Comparison of ENCODE assay signal across 9 cellular contexts in the genomic region with DNA sequence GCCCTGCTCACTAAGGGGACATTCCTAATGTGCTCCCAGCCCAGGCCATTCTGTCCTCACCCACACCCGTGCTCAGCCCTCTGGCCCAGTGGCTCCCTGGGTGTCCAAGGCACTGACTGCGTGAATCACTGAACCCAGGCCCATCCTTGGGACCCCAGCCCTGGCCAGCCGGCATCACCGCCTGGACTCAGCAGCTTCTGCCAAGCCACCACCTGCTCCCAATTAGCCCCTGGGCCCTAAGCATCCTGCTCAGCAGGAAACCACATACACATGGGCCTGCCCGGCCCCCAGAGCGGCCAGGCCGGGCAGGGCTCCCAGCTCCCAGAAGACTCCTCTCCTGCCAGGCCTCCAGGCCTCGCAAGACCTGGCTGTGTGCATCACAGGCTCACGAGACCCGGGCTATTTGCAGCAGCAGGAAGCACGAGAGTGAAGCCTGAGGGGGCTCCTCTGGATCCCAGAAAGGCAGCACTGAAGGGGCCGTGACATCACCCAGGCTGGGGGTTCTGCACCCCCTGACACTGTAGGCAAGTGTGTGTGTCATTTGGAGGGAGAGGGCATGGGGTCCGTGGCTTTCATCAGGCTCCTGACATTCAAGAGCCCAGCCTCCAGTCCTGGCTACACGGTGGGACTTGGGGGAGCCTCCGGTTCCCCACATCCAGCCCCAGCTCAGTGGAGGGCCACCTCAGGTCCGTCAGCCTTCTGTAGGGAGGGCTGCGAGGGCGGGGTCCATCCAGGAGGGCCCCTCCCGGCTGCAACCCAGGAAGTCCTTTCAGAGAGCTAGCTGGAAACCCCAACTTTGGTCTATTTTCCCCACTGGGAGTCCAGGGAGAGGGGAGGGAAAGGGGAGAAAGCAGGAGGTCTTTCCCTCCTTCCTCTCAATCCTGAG. TPM values are rescaled to one million over a fixed set of nuclear protein-coding genes. Genes with fewer than 3 reads are reported as not detected.
A peak's percentile ranks its signal among the peaks of the same experiment; 100 is the strongest.
DNase-seq lines count a peak whose midpoint lies in the region; ATAC-seq and TF ChIP-seq lines count a peak whose summit lies in the region.
"Had no signal": no experiment of that assay in that cellular context is flagged by ENCODE, and none has a peak within 500 bp of the region (broad histone marks: within the 10 kb centered on the region; RNA-seq: fewer than 3 reads in every experiment).

No MANE protein-coding gene starts in this region.

- H4K20me1 ChIP-seq in HCT116 (ENCODE audit: insufficient read depth) (no peaks in the 10 kb centered on the region), smooth muscle cell (ENCODE audit: low read depth) (peaks cover 48% of the 10 kb centered on the region)

- intact Hi-C loops in HCT116 (cut with micrococcal nuclease): no loop called here

- in situ Hi-C loops in brain microvascular endothelial cell (cut with HindIII; ENCODE audit: low pct_ligation_motif_present, low sequenced_read_pairs) (no loop called here), GM13977 (cut with MboI; ENCODE audit: low pct_unique_long_range_greater_than_20kb, low sequenced_read_pairs, unreplicated experiment) (loop anchor here (10.0 kb wide), 1 partner anchor 66 kb away; no protein-coding TSS in a partner anchor)

- BruUV-seq in HCT116 (replicated peaks; lab: Mats Ljungman, UMichigan): TSS peak; percentile 24

- no peak for TF ChIP-seq POLR2A in HCT116 (IDR thresholded peaks at IDR 0.05; ENCODE audit: borderline replicate concordance, extremely low read depth, insufficient read depth, insufficient read length)

- no peak for TF ChIP-seq RAD21 in HCT116 (IDR thresholded peaks at IDR 0.05; ENCODE audit: low read depth)

- RAD21 ChIA-PET in HCT116 (lab: Charles Lee; ENCODE audit: low non-redundant PET in 1 of 2, low total read pairs in 2 of 2, uncharacterized antibody in 2 of 2, unreplicated experiment in 2 of 2): no interaction called here

- H2AFZ ChIP-seq in HCT116 (ENCODE audit: low read depth, low read length, poor library complexity, severe bottlenecking): no peak overlapping the region
- H2AFZ ChIP-seq in smooth muscle cell (ENCODE audit: low read depth): no peak overlapping the region

- no peak for TF ChIP-seq CTCF in HCT116 (IDR thresholded peaks at IDR 0.05 in 2 of 3, conservative IDR thresholded peaks at IDR 0.05 in 1 of 3; ENCODE audit: borderline replicate concordance in 1 of 3, insufficient read depth in 1 of 3, low read depth in 2 of 3, low read length in 2 of 3)
- TF ChIP-seq CTCF in brain microvascular endothelial cell (IDR thresholded peaks at IDR 0.05; ENCODE audit: low read depth, low read length, missing control alignments): no peak
- no peak for TF ChIP-seq CTCF in smooth muscle cell (IDR thresholded peaks at IDR 0.05; ENCODE audit: borderline replicate concordance, insufficient read depth, poor library complexity, severe bottlenecking)
- no peak for TF ChIP-seq CTCF in GM13977 (IDR thresholded peaks at IDR 0.05; ENCODE audit: extremely low read depth, insufficient read depth, missing control alignments)
- no peak for TF ChIP-seq CTCF in foreskin keratinocyte (conservative IDR thresholded peaks at IDR 0.05)

- H3K27me3 ChIP-seq in HCT116 (ENCODE audit: insufficient read depth, low read length) (no peaks in the 10 kb centered on the region), brain microvascular endothelial cell (replicated peaks) (no peaks in the 10 kb centered on the region), smooth muscle cell (ENCODE audit: low read depth) (no peaks in the 10 kb centered on the region), foreskin keratinocyte (no peaks in the 10 kb centered on the region)

- H3K4me2 ChIP-seq in HCT116 (ENCODE audit: low read length): peak overlapping the region; percentile 79
- H3K4me2 ChIP-seq in smooth muscle cell: peak overlapping the region; percentile 98

- no peaks in the 10 kb centered on the region for H3K9me2 ChIP-seq in HCT116 (ENCODE audit: insufficient read depth)

- no peak for DNase-seq in HCT116 (ENCODE audit: low read depth, low spot score)
- peak; percentile 54 for DNase-seq in brain microvascular endothelial cell
- peak; percentile 40 for DNase-seq in iPS-NIHi11 (ENCODE audit: low spot score)
- no peak for DNase-seq in smooth muscle cell (lab: John Stamatoyannopoulos, UW; ENCODE audit: unreplicated experiment)
- DNase-seq in GM13977 (ENCODE audit: low spot score): no peak
- DNase-seq in foreskin keratinocyte: no peak
- no peak for DNase-seq in activated CD8-positive, alpha-beta memory T cell treated with anti-CD3 and anti-CD28 coated beads, Interleukin-2, amount 50 U/mL, for 48 hours
- DNase-seq: naive thymus-derived CD8-positive, alpha-beta T cell had no signal

- ATAC-seq in HCT116 (no peak), foreskin keratinocyte (no peak), HG03565 (IDR thresholded peaks at IDR 0.05; ENCODE audit: unreplicated experiment) (no peak)

- H3K9me3 ChIP-seq in HCT116 (ENCODE audit: control insufficient read depth in 1 of 2, insufficient read depth in 1 of 2, low read depth in 1 of 2, low read length in 2 of 2) (no peaks in the 10 kb centered on the region), smooth muscle cell (replicated peaks; ENCODE audit: low read depth) (no peaks in the 10 kb centered on the region)

- POLR2A ChIA-PET in HCT116 (lab: Charles Lee): no interaction called here

- H3K9ac ChIP-seq in HCT116 (ENCODE audit: low read length): peak overlapping the region; percentile 94
- H3K9ac ChIP-seq in smooth muscle cell (ENCODE audit: low read depth): peak overlapping the region; percentile 91

- H3K4me1 ChIP-seq in HCT116 (ENCODE audit: control insufficient read depth in 1 of 2, insufficient read depth in 2 of 2, low read length in 2 of 2) (peaks cover 17 to 34% of the 10 kb centered on the region in 2 experiments), smooth muscle cell (ENCODE audit: low read depth) (peaks cover 30% of the 10 kb centered on the region), foreskin keratinocyte (peaks cover 5% of the 10 kb centered on the region)

- H3K4me3 ChIP-seq in HCT116 (replicated peaks in 1 of 2; ENCODE audit: low read depth in 1 of 2, low read length in 2 of 2) (peak overlapping the region; percentile 77 to 79), brain microvascular endothelial cell (ENCODE audit: low read depth, low read length) (peak overlapping the region; percentile 80), smooth muscle cell (peak overlapping the region; percentile 93)

- CTCF ChIA-PET in HCT116 (lab: Charles Lee): no interaction called here

- 35% methylated on average over 16 of the region's 19 CpGs for WGBS in smooth muscle cell (ENCODE audit: low lambda C conversion rate)

- H3K36me3 ChIP-seq in HCT116 (ENCODE audit: control insufficient read depth in 1 of 2, insufficient read depth in 2 of 2, low read length in 2 of 2): peaks cover 0 to 5% of the 10 kb centered on the region in 2 experiments; a peak in 2 of 4 replicates
- H3K36me3 ChIP-seq in brain microvascular endothelial cell (replicated peaks): peaks cover 15% of the 10 kb centered on the region
- H3K36me3 ChIP-seq in smooth muscle cell (ENCODE audit: low read depth): no peaks in the 10 kb centered on the region

- peak overlapping the region; percentile 73; the same call in 1 of the 2 replicates for H3K27ac ChIP-seq in HCT116 (ENCODE audit: low read depth, low read length)
- H3K27ac ChIP-seq in brain microvascular endothelial cell: no peak overlapping the region
- H3K27ac ChIP-seq in smooth muscle cell (ENCODE audit: low read depth): peak overlapping the region; percentile 91
- H3K27ac ChIP-seq in foreskin keratinocyte: no peak overlapping the region

- peaks cover 3% of the 10 kb centered on the region for H3F3A ChIP-seq in smooth muscle cell (ENCODE audit: low read depth)

- H3K79me2 ChIP-seq in HCT116 (ENCODE audit: insufficient read depth, low read length) (peaks cover 30% of the 10 kb centered on the region; the same call in 1 of the 2 replicates), smooth muscle cell (ENCODE audit: low read depth) (peaks cover 37% of the 10 kb centered on the region)

TF ChIP-seq in HCT116, 20 proteins besides CTCF, POLR2A, EP300 and RAD21 (continues in another document):
- no peak for TF ChIP-seq SIN3A (IDR thresholded peaks at IDR 0.05; ENCODE audit: low read depth)
- TF ChIP-seq, protein P1, sequence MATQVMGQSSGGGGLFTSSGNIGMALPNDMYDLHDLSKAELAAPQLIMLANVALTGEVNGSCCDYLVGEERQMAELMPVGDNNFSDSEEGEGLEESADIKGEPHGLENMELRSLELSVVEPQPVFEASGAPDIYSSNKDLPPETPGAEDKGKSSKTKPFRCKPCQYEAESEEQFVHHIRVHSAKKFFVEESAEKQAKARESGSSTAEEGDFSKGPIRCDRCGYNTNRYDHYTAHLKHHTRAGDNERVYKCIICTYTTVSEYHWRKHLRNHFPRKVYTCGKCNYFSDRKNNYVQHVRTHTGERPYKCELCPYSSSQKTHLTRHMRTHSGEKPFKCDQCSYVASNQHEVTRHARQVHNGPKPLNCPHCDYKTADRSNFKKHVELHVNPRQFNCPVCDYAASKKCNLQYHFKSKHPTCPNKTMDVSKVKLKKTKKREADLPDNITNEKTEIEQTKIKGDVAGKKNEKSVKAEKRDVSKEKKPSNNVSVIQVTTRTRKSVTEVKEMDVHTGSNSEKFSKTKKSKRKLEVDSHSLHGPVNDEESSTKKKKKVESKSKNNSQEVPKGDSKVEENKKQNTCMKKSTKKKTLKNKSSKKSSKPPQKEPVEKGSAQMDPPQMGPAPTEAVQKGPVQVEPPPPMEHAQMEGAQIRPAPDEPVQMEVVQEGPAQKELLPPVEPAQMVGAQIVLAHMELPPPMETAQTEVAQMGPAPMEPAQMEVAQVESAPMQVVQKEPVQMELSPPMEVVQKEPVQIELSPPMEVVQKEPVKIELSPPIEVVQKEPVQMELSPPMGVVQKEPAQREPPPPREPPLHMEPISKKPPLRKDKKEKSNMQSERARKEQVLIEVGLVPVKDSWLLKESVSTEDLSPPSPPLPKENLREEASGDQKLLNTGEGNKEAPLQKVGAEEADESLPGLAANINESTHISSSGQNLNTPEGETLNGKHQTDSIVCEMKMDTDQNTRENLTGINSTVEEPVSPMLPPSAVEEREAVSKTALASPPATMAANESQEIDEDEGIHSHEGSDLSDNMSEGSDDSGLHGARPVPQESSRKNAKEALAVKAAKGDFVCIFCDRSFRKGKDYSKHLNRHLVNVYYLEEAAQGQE (IDR thresholded peaks at IDR 0.05; ENCODE audit: low read depth): no peak

RNA-seq across cellular contexts. Expression of a gene that starts 1.6 kb away (rescaled TPM):
- total RNA-seq in HCT116 (2021; ENCODE audit: unreplicated experiment) (63.1 TPM), smooth muscle cell (307 and 325 TPM in 2 replicates), foreskin keratinocyte (53.4 and 83.1 TPM in 2 replicates)
- polyA plus RNA-seq in HCT116 (2012): 81.1 and 81.3 TPM in 2 replicates
- polyA plus RNA-seq in smooth muscle cell (858 and 885 TPM in 2 replicates), foreskin keratinocyte (71.6 and 111 TPM in 2 replicates)
- total RNA-seq: naive thymus-derived CD8-positive, alpha-beta T cell had no signal

RNA-seq across cellular contexts. Expression of a gene that starts 32.9 kb away (rescaled TPM):
- total RNA-seq in HCT116 (2021; ENCODE audit: unreplicated experiment): 60.5 TPM
- polyA plus RNA-seq in HCT116 (2012): 74.0 and 75.2 TPM in 2 replicates
- 16.0 and 27.7 TPM in 2 replicates for total RNA-seq in smooth muscle cell
- polyA plus RNA-seq in smooth muscle cell: 42.3 and 64.3 TPM in 2 replicates
- total RNA-seq in foreskin keratinocyte: 74.2 and 77.3 TPM in 2 replicates
- 53.8 and 55.9 TPM in 2 replicates for polyA plus RNA-seq in foreskin keratinocyte

RNA-seq across cellular contexts. Expression of a gene that starts 57.1 kb away (rescaled TPM):
- total RNA-seq in HCT116 (2021; ENCODE audit: unreplicated experiment): 30.1 TPM
- 17.8 and 19.2 TPM in 2 replicates for polyA plus RNA-seq in HCT116 (2012)
- 7.8 and 24.0 TPM in 2 replicates for total RNA-seq in smooth muscle cell
- 19.7 and 21.4 TPM in 2 replicates for polyA plus RNA-seq in smooth muscle cell
- 17.1 and 17.2 TPM in 2 replicates for total RNA-seq in foreskin keratinocyte
- polyA plus RNA-seq in foreskin keratinocyte: 8.1 and 8.8 TPM in 2 replicates

Comparison
In these comparisons a context has a peak if more than half of its experiments do, and no peak if none do; other contexts are left out.
1. DNase-seq: peak in brain microvascular endothelial cell (single experiment) and iPS-NIHi11 (single experiment); none in HCT116 (single experiment), smooth muscle cell (single experiment), GM13977 (single experiment), foreskin keratinocyte (0 of 2) and activated CD8-positive, alpha-beta memory T cell treated with anti-CD3 and anti-CD28 coated beads, Interleukin-2, amount 50 U/mL, for 48 hours (single experiment).
2. H3K27ac ChIP-seq: peak in HCT116 (single experiment) and smooth muscle cell (single experiment); none in brain microvascular endothelial cell (single experiment) and foreskin keratinocyte (single experiment).
3. Peak in every context shown above with its lines, with median percentiles within 50 percentile points of each other: H3K4me3 ChIP-seq.